8 cellular contexts compared by ENCODE assay signal in the genomic region with DNA sequence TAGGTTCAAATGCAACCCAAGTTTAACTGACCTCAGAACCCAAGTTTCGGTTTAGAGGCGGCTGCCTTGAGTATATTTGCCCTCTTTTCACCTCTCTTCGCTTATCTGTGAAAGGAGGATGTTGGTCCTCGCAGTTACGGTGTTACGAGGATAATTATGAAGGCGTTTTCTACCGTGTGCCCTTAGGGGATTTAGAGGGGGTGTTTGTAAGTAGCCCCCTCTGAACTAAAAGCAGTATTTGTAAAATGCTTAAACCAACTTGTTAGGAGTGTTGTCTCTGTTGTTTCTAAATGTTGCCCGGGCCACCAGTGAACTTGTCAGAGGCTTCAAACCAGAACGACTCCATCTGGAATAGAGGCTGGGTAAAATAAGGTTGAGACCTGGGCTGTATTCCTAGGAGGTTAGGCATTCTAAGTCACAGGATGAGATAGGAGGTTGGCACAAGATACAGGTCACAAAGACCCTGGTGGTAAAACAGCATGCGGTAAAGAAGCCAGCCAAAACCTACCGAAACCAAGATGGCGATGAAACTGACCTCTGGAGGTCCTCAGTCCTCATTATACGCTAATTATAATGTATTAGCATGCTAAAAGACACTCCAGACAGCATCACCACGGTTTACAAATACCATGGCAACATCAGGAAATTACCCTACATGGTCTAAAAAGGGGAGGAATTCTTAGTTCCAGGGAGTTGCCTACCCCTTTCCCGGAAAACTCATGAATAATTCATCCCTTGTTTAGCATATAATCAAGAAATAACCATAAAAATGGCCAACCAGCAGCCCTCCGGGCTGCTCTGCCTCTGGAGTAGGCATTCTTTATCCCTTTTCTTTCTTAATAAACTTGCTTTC. TPM values are rescaled to one million over a fixed set of nuclear protein-coding genes. Genes with fewer than 3 reads are reported as not detected.
DNase-seq lines count a peak whose midpoint lies in the region; ATAC-seq, FAIRE-seq and TF ChIP-seq lines count a peak whose summit lies in the region.

No MANE protein-coding gene starts in this region.

- H3K27ac ChIP-seq in HUES48 (ENCODE audit: low read depth, low read length), result peak overlapping the region; percentile 86
- H3K27ac ChIP-seq in muscle layer of colon (ENCODE audit: low read depth, low read length), result peak overlapping the region; percentile 84

- TF ChIP-seq POLR2A in GM12892 (IDR thresholded peaks at IDR 0.05; ENCODE audit: low read depth, low read length), result no peak

- no peaks in the 10 kb centered on the region for H3K9me3 ChIP-seq in HUES48 (ENCODE audit: control insufficient read depth, insufficient read depth, low read length)
- H3K9me3 ChIP-seq in muscle layer of colon (ENCODE audit: low read length), result no peaks in the 10 kb centered on the region

- H3K9ac ChIP-seq in HUES48 (ENCODE audit: low read depth, low read length) (peak overlapping the region; percentile 72), muscle layer of colon (ENCODE audit: low read length) (peak overlapping the region; percentile 51)

- peaks cover 27% of the 10 kb centered on the region for H3K4me1 ChIP-seq in HUES48 (ENCODE audit: control insufficient read depth, insufficient read depth, low read length)
- peaks cover 18% of the 10 kb centered on the region for H3K4me1 ChIP-seq in muscle layer of colon (ENCODE audit: insufficient read depth, low read length)

- H3K27me3 ChIP-seq in HUES48 (ENCODE audit: control insufficient read depth, insufficient read depth, low read length), result no peaks in the 10 kb centered on the region
- H3K27me3 ChIP-seq in muscle layer of colon (ENCODE audit: control insufficient read depth in 1 of 2, insufficient read depth in 2 of 2, low read length in 2 of 2), result no peaks in the 10 kb centered on the region

- no peak for TF ChIP-seq CTCF in choroid plexus epithelial cell (conservative IDR thresholded peaks at IDR 0.05; ENCODE audit: low read depth, low read length)

- ATAC-seq in GM19467 (IDR thresholded peaks at IDR 0.05; ENCODE audit: unreplicated experiment), result no peak

- peak; percentile 9 for FAIRE-seq in GM12892 (lab: Jason Lieb, UNC)

- H3K36me3 ChIP-seq in HUES48 (ENCODE audit: control insufficient read depth, insufficient read depth, low read length), result peaks cover 24% of the 10 kb centered on the region
- H3K36me3 ChIP-seq in muscle layer of colon (ENCODE audit: insufficient read depth, low read length), result no peaks in the 10 kb centered on the region

- no peak for DNase-seq in GM12892 (ENCODE audit: insufficient read length)
- DNase-seq in choroid plexus epithelial cell (ENCODE audit: low read depth), result no peak
- no peak for DNase-seq in NCI-H1436 treated with DMSO at 0.1 percent for 48 hours (lab: John Stamatoyannopoulos, UW)
- no peak for DNase-seq in MV-4-11 (lab: John Stamatoyannopoulos, UW)
- DNase-seq in stimulated activated CD4-positive, alpha-beta T cell treated with anti-CD3 and anti-CD28 coated beads, Interleukin-15, amount 100 ng/mL, for 24 hours, result no peak

- H3K4me3 ChIP-seq in HUES48 (ENCODE audit: low read depth, low read length), result peak overlapping the region; percentile 98
- H3K4me3 ChIP-seq in choroid plexus epithelial cell (ENCODE audit: low read depth, low read length), result peak overlapping the region; percentile 84
- peak overlapping the region; percentile 58 to 85 for H3K4me3 ChIP-seq in muscle layer of colon (ENCODE audit: low read depth in 1 of 2, low read length in 2 of 2)

RNA-seq across cellular contexts. Expression of gene PSRC1, which starts 1.0 kb away (rescaled TPM):
- polyA plus RNA-seq in GM12892 (2012; ENCODE audit: missing spikeins), result 2.4 TPM

RNA-seq across cellular contexts. Expression of gene MYBPHL, which starts 22.8 kb away (rescaled TPM):
- not detected for polyA plus RNA-seq in GM12892 (2012; ENCODE audit: missing spikeins)

RNA-seq across cellular contexts. Expression of gene CELSR2, which starts 34.6 kb away (rescaled TPM):
- polyA plus RNA-seq in GM12892 (2012; ENCODE audit: missing spikeins), result 0.25 TPM
